8 cellular contexts compared by ENCODE assay signal in the genomic region with DNA sequence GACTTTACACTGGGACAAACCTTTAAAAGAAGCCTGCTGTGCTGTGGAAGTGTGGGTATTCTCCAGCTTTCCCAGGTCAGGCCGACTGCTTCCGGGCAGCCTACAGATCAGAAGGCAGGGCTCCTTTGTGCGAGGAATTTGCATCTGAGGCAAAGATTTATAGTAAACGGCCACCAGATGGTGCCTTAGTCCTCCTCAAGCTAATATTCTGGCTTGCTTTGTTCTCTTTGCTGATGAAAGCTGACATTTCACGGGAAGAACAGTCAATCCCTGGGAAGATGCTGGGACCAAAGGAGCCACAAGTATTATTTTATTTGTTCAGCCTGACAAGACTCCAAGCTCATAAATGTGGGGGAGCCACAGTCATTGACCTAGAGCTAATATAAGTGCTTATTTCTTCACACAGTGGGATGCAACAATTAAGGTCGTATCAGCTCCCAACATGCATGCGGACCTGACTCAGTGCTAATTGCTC.
A peak's percentile ranks its signal among the peaks of the same experiment; 100 is the strongest.
DNase-seq lines count a peak whose midpoint lies in the region; ATAC-seq and TF ChIP-seq lines count a peak whose summit lies in the region.

No MANE protein-coding gene starts in this region.

- peak overlapping the region; percentile 44 for H3K4me2 ChIP-seq in HCT116 (ENCODE audit: low read length)
- no peak overlapping the region for H3K4me2 ChIP-seq in parathyroid adenoma (ENCODE audit: low read length)

- TF ChIP-seq RAD21 in HCT116 (IDR thresholded peaks at IDR 0.05; ENCODE audit: low read depth) = peak; percentile 90

- DNase-seq in GM04504 (ENCODE audit: low read depth) (peak; percentile 48), HCT116 (ENCODE audit: low read depth, low spot score) (peak; percentile 69), MG63 (peak; percentile 39), RPMI8226 (peak; percentile 48), Right ventricle myocardium superior (no peak)
- peak; percentile 46 for DNase-seq in activated naive CD8-positive, alpha-beta T cell treated with anti-CD3 and anti-CD28 coated beads, Interleukin-2, amount 10 ng/mL, durations not matched to agents 7 days and 5 days

- H3K27ac ChIP-seq in HCT116 (ENCODE audit: low read depth, low read length) = no peak overlapping the region
- H3K27ac ChIP-seq in parathyroid adenoma = no peak overlapping the region

- RAD21 ChIA-PET in HCT116 (lab: Charles Lee; ENCODE audit: low non-redundant PET in 1 of 2, low total read pairs in 2 of 2, uncharacterized antibody in 2 of 2, unreplicated experiment in 2 of 2) = interaction anchor here (0.6 to 1.4 kb wide), 3 partner anchors 44 to 208 kb away, joined by 3 to 11 read pairs (median 3); no protein-coding TSS in a partner anchor

- H3K4me3 Mint-ChIP-seq in activated naive CD8-positive, alpha-beta T cell treated with anti-CD3 and anti-CD28 coated beads, Interleukin-2, amount 10 ng/mL, durations not matched to agents 7 days and 5 days = peak overlapping the region; percentile 66

- intact Hi-C loops in HCT116 (cut with micrococcal nuclease) = loop anchor here (1.0 to 5.0 kb wide), 3 partner anchors 45 to 235 kb away; partner anchors contain the start of gene FHDC1
- intact Hi-C loops in Right ventricle myocardium superior (cut with DNase I) = loop anchor here (5.0 kb wide), 2 partner anchors 44 to 236 kb away; no protein-coding TSS in a partner anchor

- no peaks in the 10 kb centered on the region for H3K9me2 ChIP-seq in HCT116 (ENCODE audit: insufficient read depth)

- H3K4me3 ChIP-seq in HCT116 (replicated peaks in 1 of 2; ENCODE audit: low read depth in 1 of 2, low read length in 2 of 2) (no peak overlapping the region), MG63 (no peak overlapping the region), parathyroid adenoma (ENCODE audit: low read depth, low read length) (no peak overlapping the region)

- H3K27me3 Mint-ChIP-seq in activated naive CD8-positive, alpha-beta T cell treated with anti-CD3 and anti-CD28 coated beads, Interleukin-2, amount 10 ng/mL, durations not matched to agents 7 days and 5 days = peaks cover 17% of the 10 kb centered on the region

- peak; percentile 57 to 87 (median 68) for TF ChIP-seq CTCF in HCT116 (IDR thresholded peaks at IDR 0.05 in 2 of 3, conservative IDR thresholded peaks at IDR 0.05 in 1 of 3; ENCODE audit: borderline replicate concordance in 1 of 3, insufficient read depth in 1 of 3, low read depth in 2 of 3, low read length in 2 of 3)
- peak; percentile 54 for TF ChIP-seq CTCF in parathyroid adenoma (IDR thresholded peaks at IDR 0.05)

- H3K4me1 Mint-ChIP-seq in activated naive CD8-positive, alpha-beta T cell treated with anti-CD3 and anti-CD28 coated beads, Interleukin-2, amount 10 ng/mL, durations not matched to agents 7 days and 5 days = peaks cover 55% of the 10 kb centered on the region

- H3K27me3 ChIP-seq in HCT116 (ENCODE audit: insufficient read depth, low read length) (no peaks in the 10 kb centered on the region), MG63 (no peaks in the 10 kb centered on the region), parathyroid adenoma (ENCODE audit: control insufficient read depth, insufficient read depth, low read length) (no peaks in the 10 kb centered on the region)

- CTCF ChIA-PET in HCT116 (lab: Charles Lee) = interaction anchor here (0.7 to 2.9 kb wide), 19 partner anchors 9 to 629 kb away, joined by 3 to 56 read pairs (median 4); partner anchors contain the start of genes FHDC1 and TRIM2

- no peak for TF ChIP-seq POLR2A in HCT116 (IDR thresholded peaks at IDR 0.05; ENCODE audit: borderline replicate concordance, extremely low read depth, insufficient read depth, insufficient read length)

- H3K9ac ChIP-seq in HCT116 (ENCODE audit: low read length) (no peak overlapping the region), parathyroid adenoma (no peak overlapping the region)

- H3K9me3 ChIP-seq in HCT116 (ENCODE audit: control insufficient read depth in 1 of 2, insufficient read depth in 1 of 2, low read depth in 1 of 2, low read length in 2 of 2) (no peaks in the 10 kb centered on the region), MG63 (no peaks in the 10 kb centered on the region), parathyroid adenoma (ENCODE audit: control insufficient read depth, low read length) (no peaks in the 10 kb centered on the region)

- H3K4me1 ChIP-seq in HCT116 (ENCODE audit: control insufficient read depth in 1 of 2, insufficient read depth in 2 of 2, low read length in 2 of 2) (peaks cover 0 to 16% of the 10 kb centered on the region in 2 experiments; a peak in 2 of 4 replicates), parathyroid adenoma (peaks cover 3% of the 10 kb centered on the region)

- H3K36me3 ChIP-seq in HCT116 (ENCODE audit: control insufficient read depth in 1 of 2, insufficient read depth in 2 of 2, low read length in 2 of 2) (no peaks in the 10 kb centered on the region), MG63 (no peaks in the 10 kb centered on the region), parathyroid adenoma (ENCODE audit: control insufficient read depth, insufficient read depth, low read length) (no peaks in the 10 kb centered on the region)

- BruUV-seq in HCT116 (replicated peaks; lab: Mats Ljungman, UMichigan) = no TSS peak

- POLR2A ChIA-PET in HCT116 (lab: Charles Lee) = interaction anchor here (1.1 kb wide), 1 partner anchor 44 kb away, joined by 4 read pairs; no protein-coding TSS in a partner anchor
- POLR2A ChIA-PET in activated naive CD8-positive, alpha-beta T cell treated with anti-CD3 and anti-CD28 coated beads, Interleukin-2, amount 10 ng/mL, durations not matched to agents 7 days and 5 days (lab: Charles Lee) = interaction anchor here (1.1 to 2.4 kb wide), 3 partner anchors 29 to 44 kb away, joined by 5 to 14 read pairs (median 14); no protein-coding TSS in a partner anchor

- H2AFZ ChIP-seq in HCT116 (ENCODE audit: low read depth, low read length, poor library complexity, severe bottlenecking) = peak overlapping the region; percentile 79
- H2AFZ ChIP-seq in parathyroid adenoma = peak overlapping the region; percentile 42

- H3K27ac Mint-ChIP-seq in activated naive CD8-positive, alpha-beta T cell treated with anti-CD3 and anti-CD28 coated beads, Interleukin-2, amount 10 ng/mL, durations not matched to agents 7 days and 5 days = peak overlapping the region; percentile 72

- ATAC-seq in HCT116 (peak; percentile 87), Right ventricle myocardium superior (ENCODE audit: poor library complexity) (peak; percentile 90), HG03469 (IDR thresholded peaks at IDR 0.05; ENCODE audit: unreplicated experiment) (no peak)
- peak; percentile 52 for ATAC-seq in activated naive CD8-positive, alpha-beta T cell treated with anti-CD3 and anti-CD28 coated beads, Interleukin-2, amount 10 ng/mL, durations not matched to agents 7 days and 5 days (ENCODE audit: low read depth)

- no peaks in the 10 kb centered on the region for H3K36me3 Mint-ChIP-seq in activated naive CD8-positive, alpha-beta T cell treated with anti-CD3 and anti-CD28 coated beads, Interleukin-2, amount 10 ng/mL, durations not matched to agents 7 days and 5 days

- no peaks in the 10 kb centered on the region for H4K20me1 ChIP-seq in HCT116 (ENCODE audit: insufficient read depth)

- no peaks in the 10 kb centered on the region for H3K79me2 ChIP-seq in HCT116 (ENCODE audit: insufficient read depth, low read length)
- H3K79me2 ChIP-seq in parathyroid adenoma = no peaks in the 10 kb centered on the region

- H3K9me3 Mint-ChIP-seq in activated naive CD8-positive, alpha-beta T cell treated with anti-CD3 and anti-CD28 coated beads, Interleukin-2, amount 10 ng/mL, durations not matched to agents 7 days and 5 days = peaks cover 2% of the 10 kb centered on the region

TF ChIP-seq in HCT116, 20 proteins besides CTCF, POLR2A, EP300 and RAD21:
- TF ChIP-seq ZFX (IDR thresholded peaks at IDR 0.05) (no peak), CBX3 (IDR thresholded peaks at IDR 0.05; ENCODE audit: low read depth) (peak; percentile 61; the same call in 1 of the 2 replicates), YY1 (IDR thresholded peaks at IDR 0.05; ENCODE audit: extremely low read depth, insufficient replicate concordance, low read depth, low read length) (no peak), JUND (IDR thresholded peaks at IDR 0.05) (no peak)
